In the genomic region with DNA sequence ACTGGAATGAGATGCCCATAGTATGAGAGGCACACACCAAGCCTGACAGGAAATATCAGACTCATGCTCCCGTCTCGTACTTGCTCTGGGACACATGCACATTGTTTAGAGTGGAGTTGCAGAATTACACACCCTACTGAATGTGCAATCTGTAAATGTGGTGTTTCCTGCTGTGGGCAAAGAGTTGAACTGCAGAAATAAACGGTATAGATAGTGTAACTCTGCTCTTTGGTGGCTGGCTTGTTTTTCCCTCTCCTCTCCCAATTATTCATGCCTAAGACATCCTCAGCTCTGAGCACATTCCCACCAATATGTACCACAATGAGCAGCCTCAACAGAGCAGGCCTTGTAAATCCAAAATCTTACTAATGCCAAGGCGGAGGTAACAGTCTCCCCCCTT, we compare ENCODE assay signal across 1 cellular context.
TF ChIP-seq lines count a peak whose summit lies in the region.

No MANE protein-coding gene starts in this region.

TF ChIP-seq in GM23338, 12 proteins besides CTCF, POLR2A, EP300 and RAD21 (continued from another document):
- TF ChIP-seq REST (IDR thresholded peaks at IDR 0.05; ENCODE audit: unreplicated experiment): no peak
